2 cellular contexts compared by ENCODE assay signal in genomic region chr17:19519418-19520291, GRCh38. TPM values are rescaled to one million over a fixed set of nuclear protein-coding genes. Genes with fewer than 3 reads are reported as not detected.
"Had no signal": no experiment of that assay in that cellular context is flagged by ENCODE, and none has a peak within 500 bp of the region (broad histone marks: within the 10 kb centered on the region; RNA-seq: fewer than 3 reads in every experiment).

No MANE protein-coding gene starts in this region.

RNA-seq across cellular contexts. Expression of gene SLC47A1, which starts 14.0 kb away (rescaled TPM):
- total RNA-seq: activated naive CD8-positive, alpha-beta T cell treated with anti-CD3 and anti-CD28 coated beads for 36 hours; T-helper 2 cell treated with Interferon-gamma antibody and Interleukin-4, amounts not matched to agents 100 ng/mL and 5 ng/mL, for 36 hours had no signal
